ENCODE assay signal across 20 cellular contexts in genomic region chr3:158771982-158772381, GRCh38. TPM values are rescaled to one million over a fixed set of nuclear protein-coding genes. Genes with fewer than 3 reads are reported as not detected.
DNase-seq lines count a peak whose midpoint lies in the region; FAIRE-seq and TF ChIP-seq lines count a peak whose summit lies in the region.
"Had no signal": no experiment of that assay in that cellular context is flagged by ENCODE, and none has a peak within 500 bp of the region (broad histone marks: within the 10 kb centered on the region; RNA-seq: fewer than 3 reads in every experiment).

No MANE protein-coding gene starts in this region.

- no peak for TF ChIP-seq EP300 in esophagus muscularis mucosa (IDR thresholded peaks at IDR 0.05)

- H3K4me1 ChIP-seq in breast epithelium (peaks cover 29 to 48% of the 10 kb centered on the region in 2 donors), esophagus muscularis mucosa (peaks cover 35 to 94% (median 89%) of the 10 kb centered on the region in 4 donors), BE2C (no peaks in the 10 kb centered on the region)

- no peak for TF ChIP-seq POLR2A in breast epithelium (IDR thresholded peaks at IDR 0.05)
- TF ChIP-seq POLR2A in esophagus muscularis mucosa (IDR thresholded peaks at IDR 0.05; ENCODE audit: low read depth), result no peak

- H3K27ac ChIP-seq in breast epithelium, result peak overlapping the region; percentile 91 to 92
- H3K27ac ChIP-seq in esophagus muscularis mucosa (replicated peaks in 1 of 4), result peak overlapping the region; percentile 74 to 88 (median 82)
- H3K27ac ChIP-seq: 22Rv1, SK-N-MC had no signal

- no peaks in the 10 kb centered on the region for H3K27me3 ChIP-seq in breast epithelium
- no peaks in the 10 kb centered on the region for H3K27me3 ChIP-seq in esophagus muscularis mucosa
- no peaks in the 10 kb centered on the region for H3K27me3 ChIP-seq in BE2C

- BruUV-seq in MCF 10A (replicated peaks; lab: Mats Ljungman, UMichigan), result no TSS peak

- TF ChIP-seq CTCF in breast epithelium (IDR thresholded peaks at IDR 0.05) (no peak), MCF 10A (IDR thresholded peaks at IDR 0.05; ENCODE audit: unreplicated experiment) (no peak), esophagus muscularis mucosa (IDR thresholded peaks at IDR 0.05) (no peak), nephron (IDR thresholded peaks at IDR 0.05; ENCODE audit: unreplicated experiment in 3 of 3) (no peak), BE2C (IDR thresholded peaks at IDR 0.05; ENCODE audit: low read depth, low read length) (no peak)

- no peak for DNase-seq in breast epithelium (ENCODE audit: low spot score in 2 of 2)
- no peak for DNase-seq in MCF 10A (ENCODE audit: unreplicated experiment)
- DNase-seq in esophagus muscularis mucosa (ENCODE audit: extremely low spot score), result peak; percentile 21
- no peak for DNase-seq in BE2C
- no peak for DNase-seq in NCI-H446 treated with DMSO at 0.1 percent for 48 hours (lab: John Stamatoyannopoulos, UW)
- no peak for DNase-seq in GM19239 (ENCODE audit: insufficient read length, low spot score)
- no peak for DNase-seq in AML-193 (lab: John Stamatoyannopoulos, UW)
- DNase-seq: C1 segment of cervical spinal cord; COR-L47; HCEC 1CT; MV-4-11; NCI-H1417 treated with DMSO at 0.1 percent for 48 hours; NCI-H2081; NCI-H226; NCI-H526 treated with DMSO at 0.1 percent for 48 hours; NK-92 treated with Interleukin-12 subunit alpha and Interleukin-12 subunit beta, amount 100 ng/mL, for 24 hours; OCI-M1 had no signal

- no peaks in the 10 kb centered on the region for H3K36me3 ChIP-seq in breast epithelium
- no peaks in the 10 kb centered on the region for H3K36me3 ChIP-seq in esophagus muscularis mucosa
- no peaks in the 10 kb centered on the region for H3K36me3 ChIP-seq in BE2C

- H3K27ac Mint-ChIP-seq in MCF 10A (ENCODE audit: low read depth, unreplicated experiment) (no peak overlapping the region), nephron (peak overlapping the region in 2 of 3 experiments; percentile 98 to 99)

- H3K4me3 ChIP-seq in breast epithelium (no peak overlapping the region), esophagus muscularis mucosa (no peak overlapping the region), BE2C (ENCODE audit: low read depth, low read length) (no peak overlapping the region)
- H3K4me3 ChIP-seq: SK-N-MC had no signal

- POLR2A ChIA-PET in MCF 10A (lab: Yijun Ruan, JAX), result no interaction called here

- no peak for FAIRE-seq in GM19239 (lab: Jason Lieb, UNC)

- no peaks in the 10 kb centered on the region for H3K9me3 Mint-ChIP-seq in MCF 10A (ENCODE audit: unreplicated experiment)
- no peaks in the 10 kb centered on the region for H3K9me3 Mint-ChIP-seq in nephron

- H3K4me1 Mint-ChIP-seq in MCF 10A (ENCODE audit: insufficient read depth, unreplicated experiment), result peaks cover 25% of the 10 kb centered on the region
- peaks cover 77% of the 10 kb centered on the region for H3K4me1 Mint-ChIP-seq in nephron

- H3K4me3 Mint-ChIP-seq in MCF 10A (ENCODE audit: unreplicated experiment) (no peak overlapping the region), nephron (no peak overlapping the region)

- no peaks in the 10 kb centered on the region for H3K36me3 Mint-ChIP-seq in MCF 10A (ENCODE audit: insufficient read depth, unreplicated experiment)
- no peaks in the 10 kb centered on the region for H3K36me3 Mint-ChIP-seq in nephron (ENCODE audit: low read depth)

- CTCF ChIA-PET in MCF 10A (lab: Yijun Ruan, JAX), result interaction anchor here (0.9 to 1.4 kb wide), 5 partner anchors 17 to 127 kb away, joined by 3 to 5 read pairs (median 3); partner anchors contain the start of gene GFM1

- H3K27me3 Mint-ChIP-seq in MCF 10A (ENCODE audit: insufficient read depth, unreplicated experiment), result no peaks in the 10 kb centered on the region
- H3K27me3 Mint-ChIP-seq in nephron (ENCODE audit: low read depth), result no peaks in the 10 kb centered on the region

- H3K9me3 ChIP-seq in breast epithelium (no peaks in the 10 kb centered on the region), esophagus muscularis mucosa (no peaks in the 10 kb centered on the region), BE2C (no peaks in the 10 kb centered on the region)

- intact Hi-C loops in breast epithelium (cut with DNase I; ENCODE audit: low total_unique reads), result no loop called here
- intact Hi-C loops in MCF 10A (cut with micrococcal nuclease), result no loop called here
- intact Hi-C loops in esophagus muscularis mucosa (cut with DNase I), result no loop called here

- 76% methylated on average over 3 of the region's 3 CpGs for WGBS in esophagus muscularis mucosa

RNA-seq across cellular contexts. Expression of gene MFSD1, which starts 29.9 kb away (rescaled TPM):
- total RNA-seq in breast epithelium (100 to 1,000 TPM in 2 of 3 donors, 10 to 100 TPM in 1; 76.7 to 134 (median 125) TPM), MCF 10A (2022) (28.9 and 34.7 TPM in 2 replicates), esophagus muscularis mucosa (10 to 100 TPM; 45.7 to 74.9 (median 50.3) TPM)
- 5.7 TPM for polyA plus RNA-seq in BE2C (2012; ENCODE audit: insufficient read depth, insufficient read length, low read depth)

RNA-seq across cellular contexts. Expression of gene RARRES1, which starts 39.7 kb away (rescaled TPM):
- 100 to 1,000 TPM in 2 of 3 donors, 1 to 10 TPM in 1; 3.5 to 568 (median 403) TPM for total RNA-seq in breast epithelium
- total RNA-seq in MCF 10A (2022), result not detected in 2 replicates
- 10 to 100 TPM in 3 of 4 donors, 1 to 10 TPM in 1; 6.6 to 93.0 (median 29.8) TPM for total RNA-seq in esophagus muscularis mucosa
- polyA plus RNA-seq in BE2C (2012; ENCODE audit: insufficient read depth, insufficient read length, low read depth), result not detected
